Comparison of ENCODE assay signal across 7 cellular contexts in genomic region chr1:146228710-146229477, GRCh38. TPM values are rescaled to one million over a fixed set of nuclear protein-coding genes. Genes with fewer than 3 reads are reported as not detected.
A peak's percentile ranks its signal among the peaks of the same experiment; 100 is the strongest.
DNase-seq lines count a peak whose midpoint lies in the region; ATAC-seq and TF ChIP-seq lines count a peak whose summit lies in the region.
"Not testable (repeated sequence)": the region's sequence is repeated elsewhere in the genome, so short reads cannot be mapped to it uniquely, and the experiment has no call there.

Gene NOTCH2NLA (minus strand): TSS chr1:146229021. CDS start chr1:146189337, 39,684 bp downstream.

- H3K27me3 ChIP-seq in PC-3 (ENCODE audit: low read length); body of pancreas: not testable (repeated sequence)

- H3K4me1 Mint-ChIP-seq in activated CD8-positive, alpha-beta T cell treated with anti-CD3 and anti-CD28 coated beads for 36 hours (ENCODE audit: low read depth); natural killer cell treated with Interleukin-12 subunit alpha and Interleukin-12 subunit beta and Interleukin-15 and Interleukin-18, amount 100 ng/mL, for 72 hours (ENCODE audit: low read depth in 2 of 2): not testable (repeated sequence)

- H4K20me1 ChIP-seq in PC-3 (ENCODE audit: low read length) = not testable (repeated sequence)

- not testable (repeated sequence) for H3K9me2 ChIP-seq in PC-3 (replicated peaks; ENCODE audit: low read length)

- not testable (repeated sequence) for BruUV-seq in PC-3 (replicated peaks; lab: Mats Ljungman, UMichigan)

- H3K27ac ChIP-seq in PC-3 (ENCODE audit: low read length) (peak within 1 kb of the TSS; percentile 56), body of pancreas (peak within 1 kb of the TSS; percentile 25 to 83 (median 72))

- not testable (repeated sequence) for H2AFZ ChIP-seq in PC-3 (ENCODE audit: low read length)

- H3K27me3 Mint-ChIP-seq in activated CD8-positive, alpha-beta T cell treated with anti-CD3 and anti-CD28 coated beads for 36 hours; natural killer cell treated with Interleukin-12 subunit alpha and Interleukin-12 subunit beta and Interleukin-15 and Interleukin-18, amount 100 ng/mL, for 72 hours: not testable (repeated sequence)

- H3K79me2 ChIP-seq in PC-3 (ENCODE audit: low read length) = not testable (repeated sequence)

- CTCF ChIA-PET in PC-3 (lab: Charles Lee); activated CD8-positive, alpha-beta T cell treated with anti-CD3 and anti-CD28 coated beads for 36 hours (lab: Charles Lee): not testable (repeated sequence)

- not testable (repeated sequence) for H3K4me1 ChIP-seq in PC-3 (ENCODE audit: insufficient read depth, low read length); body of pancreas

- H3K9ac ChIP-seq in PC-3 (ENCODE audit: low read length) = peak within 1 kb of the TSS; percentile 82

- H3K9me3 Mint-ChIP-seq in activated CD8-positive, alpha-beta T cell treated with anti-CD3 and anti-CD28 coated beads for 36 hours; natural killer cell treated with Interleukin-12 subunit alpha and Interleukin-12 subunit beta and Interleukin-15 and Interleukin-18, amount 100 ng/mL, for 72 hours: not testable (repeated sequence)

- not testable (repeated sequence) for H3K36me3 Mint-ChIP-seq in activated CD8-positive, alpha-beta T cell treated with anti-CD3 and anti-CD28 coated beads for 36 hours (ENCODE audit: low read depth); natural killer cell treated with Interleukin-12 subunit alpha and Interleukin-12 subunit beta and Interleukin-15 and Interleukin-18, amount 100 ng/mL, for 72 hours

- H3K4me3 Mint-ChIP-seq in activated CD8-positive, alpha-beta T cell treated with anti-CD3 and anti-CD28 coated beads for 36 hours = peak within 1 kb of the TSS; percentile 77
- H3K4me3 Mint-ChIP-seq in natural killer cell treated with Interleukin-12 subunit alpha and Interleukin-12 subunit beta and Interleukin-15 and Interleukin-18, amount 100 ng/mL, for 72 hours = peak within 1 kb of the TSS; percentile 71

- H3K9me3 ChIP-seq in PC-3 (ENCODE audit: low read length); body of pancreas: not testable (repeated sequence)

- 0 to 1% methylated on average over 9 to 27 of the region's 72 CpGs for WGBS in body of pancreas, 2 donors

- ATAC-seq in GM19463 (IDR thresholded peaks at IDR 0.05; ENCODE audit: unreplicated experiment) (peak; percentile 82), PC-3 (peak; percentile 96), body of pancreas (peak; percentile 75), Right ventricle myocardium superior (ENCODE audit: poor library complexity) (peak; percentile 68)
- ATAC-seq in activated CD8-positive, alpha-beta T cell treated with anti-CD3 and anti-CD28 coated beads for 36 hours = peak; percentile 74
- peak; percentile 81 to 83 for ATAC-seq in natural killer cell treated with Interleukin-12 subunit alpha and Interleukin-12 subunit beta and Interleukin-15 and Interleukin-18, amount 100 ng/mL, for 72 hours

- peak within 1 kb of the TSS; percentile 68; the same call in 1 of the 2 replicates for H3K4me2 ChIP-seq in PC-3 (ENCODE audit: low read length)

- TF ChIP-seq POLR2A in body of pancreas (IDR thresholded peaks at IDR 0.05) = peak; percentile 52 to 91 (median 84)

- TF ChIP-seq CTCF in PC-3 (conservative IDR thresholded peaks at IDR 0.05; ENCODE audit: low read depth, low read length); activated CD8-positive, alpha-beta T cell treated with anti-CD3 and anti-CD28 coated beads for 36 hours (IDR thresholded peaks at IDR 0.05); body of pancreas (IDR thresholded peaks at IDR 0.05): not testable (repeated sequence)

- H3K4me3 ChIP-seq in PC-3 (ENCODE audit: low read length) (peak within 1 kb of the TSS; percentile 70), body of pancreas (peak within 1 kb of the TSS; percentile 41 to 53)

- intact Hi-C loops in PC-3 (cut with micrococcal nuclease); activated CD8-positive, alpha-beta T cell treated with anti-CD3 and anti-CD28 coated beads for 36 hours (cut with micrococcal nuclease); body of pancreas (cut with DNase I); Right ventricle myocardium superior (cut with DNase I): not testable (repeated sequence)

- DNase-seq in PC-3 = not testable (repeated sequence)
- peak; percentile 58 for DNase-seq in activated CD8-positive, alpha-beta T cell treated with anti-CD3 and anti-CD28 coated beads for 36 hours
- DNase-seq in body of pancreas = peak; percentile 8 to 33 (median 18)
- DNase-seq in Right ventricle myocardium superior = peak; percentile 43
- DNase-seq in natural killer cell treated with Interleukin-12 subunit alpha and Interleukin-12 subunit beta and Interleukin-15 and Interleukin-18, amount 100 ng/mL, for 72 hours (ENCODE audit: low spot score) = peak; percentile 40
- peak; percentile 43 for DNase-seq in stimulated activated CD4-positive, alpha-beta T cell treated with anti-CD3 and anti-CD28 coated beads, Interleukin-4, amount 100 ng/mL, for 1 hour

- POLR2A ChIA-PET in PC-3 (lab: Charles Lee; ENCODE audit: unreplicated experiment); activated CD8-positive, alpha-beta T cell treated with anti-CD3 and anti-CD28 coated beads for 36 hours (lab: Charles Lee): not testable (repeated sequence)

- peak within 1 kb of the TSS; percentile 81 for H3K27ac Mint-ChIP-seq in activated CD8-positive, alpha-beta T cell treated with anti-CD3 and anti-CD28 coated beads for 36 hours
- not testable (repeated sequence) for H3K27ac Mint-ChIP-seq in natural killer cell treated with Interleukin-12 subunit alpha and Interleukin-12 subunit beta and Interleukin-15 and Interleukin-18, amount 100 ng/mL, for 72 hours

- not testable (repeated sequence) for H3F3A ChIP-seq in PC-3 (ENCODE audit: low read length, unreplicated experiment)

- not testable (repeated sequence) for H3K36me3 ChIP-seq in PC-3 (ENCODE audit: low read depth, low read length); body of pancreas (replicated peaks in 1 of 2; ENCODE audit: insufficient read depth in 1 of 2, low read depth in 2 of 2)

RNA-seq across cellular contexts. Expression of gene NOTCH2NLA, which starts in this region (rescaled TPM):
- total RNA-seq in PC-3 (2014; rRNA removed) (69.6 and 93.9 TPM in 2 replicates), body of pancreas (10 to 100 TPM; 50.8 to 55.5 TPM), Right ventricle myocardium superior (7.2 TPM)
- 10 to 100 TPM; 19.2 to 21.9 TPM for total RNA-seq in activated CD8-positive, alpha-beta T cell treated with anti-CD3 and anti-CD28 coated beads for 36 hours
- total RNA-seq in natural killer cell treated with Interleukin-12 subunit alpha and Interleukin-12 subunit beta and Interleukin-15 and Interleukin-18, amount 100 ng/mL, for 72 hours = 10 to 100 TPM; 31.0 to 45.2 TPM
